ENCODE assay signal across 1 cellular context in genomic region chr15:72783563-72784232, GRCh38.
TF ChIP-seq lines count a peak whose summit lies in the region.

TSS of gene ADPGK (minus strand) at chr15:72783758. CDS start at chr15:72783691, 67 bp downstream.

TF ChIP-seq in GM12878, 131 proteins besides CTCF, POLR2A, EP300 and RAD21 (continued from another document):
- TF ChIP-seq IRF3 (IDR thresholded peaks at IDR 0.05): 0 out of 2 replicates have a peak, but pooled peaks have one; percentile 10
- no peak for TF ChIP-seq E2F8 (IDR thresholded peaks at IDR 0.05; ENCODE audit: low read depth, partially characterized antibody)
- peak; percentile 94 for TF ChIP-seq IKZF1 (conservative IDR thresholded peaks at IDR 0.05)
- peak; percentile 99 for TF ChIP-seq LARP7 (IDR thresholded peaks at IDR 0.05)
- no peak for TF ChIP-seq ZNF384 (IDR thresholded peaks at IDR 0.05; ENCODE audit: borderline replicate concordance, low read depth, low read length)
- TF ChIP-seq CREM (IDR thresholded peaks at IDR 0.05; ENCODE audit: low read depth): peak; percentile 100
- no peak for TF ChIP-seq HDGF (IDR thresholded peaks at IDR 0.05)
- peak; percentile 87 for TF ChIP-seq ELK1 (IDR thresholded peaks at IDR 0.05; ENCODE audit: low read depth, low read length)
- no peak for TF ChIP-seq SMAD1 (IDR thresholded peaks at IDR 0.05; ENCODE audit: low read depth, partially characterized antibody)
- TF ChIP-seq BCLAF1 (IDR thresholded peaks at IDR 0.05): no peak
- no peak for TF ChIP-seq SREBF1 (IDR thresholded peaks at IDR 0.05; ENCODE audit: low read length)
- peak; percentile 81; the same call in 1 of the 2 replicates for TF ChIP-seq TCF12 (IDR thresholded peaks at IDR 0.05; ENCODE audit: low read depth, low read length)
- TF ChIP-seq NBN (IDR thresholded peaks at IDR 0.05): peak; percentile 89
- no peak for TF ChIP-seq BMI1 (IDR thresholded peaks at IDR 0.05; ENCODE audit: borderline replicate concordance)
- no peak for TF ChIP-seq SKIL (IDR thresholded peaks at IDR 0.05; ENCODE audit: low read depth, poor library complexity, severe bottlenecking)
- TF ChIP-seq STAT1 (conservative IDR thresholded peaks at IDR 0.05): no peak; the same call in 1 of the 2 replicates
- peak; percentile 97 for TF ChIP-seq SIN3A (IDR thresholded peaks at IDR 0.05; ENCODE audit: low read depth, low read length)
- peak; percentile 83; the same call in 1 of the 2 replicates for TF ChIP-seq TARDBP (IDR thresholded peaks at IDR 0.05; ENCODE audit: borderline replicate concordance)
- TF ChIP-seq ASH2L (IDR thresholded peaks at IDR 0.05; ENCODE audit: borderline replicate concordance, low read depth): no peak
- 0 out of 3 replicates have a peak, but pooled peaks of 1 of the 2 experiments have one; percentile 45 for TF ChIP-seq EGR1 (IDR thresholded peaks at IDR 0.05; ENCODE audit: borderline replicate concordance in 1 of 2, low read depth in 2 of 2, low read length in 2 of 2)
- peak; percentile 44 for TF ChIP-seq MTA2 (IDR thresholded peaks at IDR 0.05; ENCODE audit: low read depth)
- no peak for TF ChIP-seq BCL3 (IDR thresholded peaks at IDR 0.05; ENCODE audit: borderline replicate concordance, insufficient read depth, low read depth, low read length, poor library complexity, severe bottlenecking)
- TF ChIP-seq REST (IDR thresholded peaks at IDR 0.05; ENCODE audit: low read depth, low read length): no peak
- peak; percentile 75; the same call in 1 of the 2 replicates for TF ChIP-seq RELB (IDR thresholded peaks at IDR 0.05; ENCODE audit: low read depth)
- TF ChIP-seq KDM1A (IDR thresholded peaks at IDR 0.05; ENCODE audit: borderline replicate concordance): no peak
- peak; percentile 39 for TF ChIP-seq IRF4 (IDR thresholded peaks at IDR 0.05; ENCODE audit: low read depth, low read length)
- no peak for TF ChIP-seq ZNF622 (IDR thresholded peaks at IDR 0.05)
- TF ChIP-seq CEBPZ (IDR thresholded peaks at IDR 0.05; ENCODE audit: low read depth, low read length): no peak
- TF ChIP-seq NR2C2 (IDR thresholded peaks at IDR 0.05; ENCODE audit: borderline replicate concordance, control insufficient read depth, insufficient read length, low read depth): no peak
- TF ChIP-seq EZH2 (IDR thresholded peaks at IDR 0.05; ENCODE audit: borderline replicate concordance, control insufficient read depth, low read depth, low read length): no peak
- TF ChIP-seq YBX1 (IDR thresholded peaks at IDR 0.05): no peak
- 0 out of 2 replicates have a peak, but pooled peaks have one; percentile 17 for TF ChIP-seq SREBF2 (IDR thresholded peaks at IDR 0.05; ENCODE audit: low read length)
- no peak for TF ChIP-seq HDAC6 (IDR thresholded peaks at IDR 0.05; ENCODE audit: unreplicated experiment)
- no peak for TF ChIP-seq IRF5 (IDR thresholded peaks at IDR 0.05; ENCODE audit: borderline replicate concordance)
